Comparison of ENCODE assay signal across 6 cellular contexts in genomic region chr16:25026621-25027020, GRCh38.
"Had no signal": no experiment of that assay in that cellular context is flagged by ENCODE, and none has a peak within 500 bp of the region (broad histone marks: within the 10 kb centered on the region; RNA-seq: fewer than 3 reads in every experiment).

No MANE protein-coding gene starts in this region.

- H3K9ac ChIP-seq: GM23248 had no signal

- H3K9me3 ChIP-seq: HAP-1 had no signal

- ATAC-seq: HCT116 had no signal

- H3K27ac ChIP-seq: GM23248 had no signal

- H3K36me3 ChIP-seq: HAP-1 had no signal

- DNase-seq: GM23248, GOT3, H7, IMR-90 had no signal

- H3K4me3 ChIP-seq: GM23248, HAP-1 had no signal

- H2AFZ ChIP-seq: GM23248 had no signal
